Comparison of ENCODE assay signal across 1 cellular context in the genomic region with DNA sequence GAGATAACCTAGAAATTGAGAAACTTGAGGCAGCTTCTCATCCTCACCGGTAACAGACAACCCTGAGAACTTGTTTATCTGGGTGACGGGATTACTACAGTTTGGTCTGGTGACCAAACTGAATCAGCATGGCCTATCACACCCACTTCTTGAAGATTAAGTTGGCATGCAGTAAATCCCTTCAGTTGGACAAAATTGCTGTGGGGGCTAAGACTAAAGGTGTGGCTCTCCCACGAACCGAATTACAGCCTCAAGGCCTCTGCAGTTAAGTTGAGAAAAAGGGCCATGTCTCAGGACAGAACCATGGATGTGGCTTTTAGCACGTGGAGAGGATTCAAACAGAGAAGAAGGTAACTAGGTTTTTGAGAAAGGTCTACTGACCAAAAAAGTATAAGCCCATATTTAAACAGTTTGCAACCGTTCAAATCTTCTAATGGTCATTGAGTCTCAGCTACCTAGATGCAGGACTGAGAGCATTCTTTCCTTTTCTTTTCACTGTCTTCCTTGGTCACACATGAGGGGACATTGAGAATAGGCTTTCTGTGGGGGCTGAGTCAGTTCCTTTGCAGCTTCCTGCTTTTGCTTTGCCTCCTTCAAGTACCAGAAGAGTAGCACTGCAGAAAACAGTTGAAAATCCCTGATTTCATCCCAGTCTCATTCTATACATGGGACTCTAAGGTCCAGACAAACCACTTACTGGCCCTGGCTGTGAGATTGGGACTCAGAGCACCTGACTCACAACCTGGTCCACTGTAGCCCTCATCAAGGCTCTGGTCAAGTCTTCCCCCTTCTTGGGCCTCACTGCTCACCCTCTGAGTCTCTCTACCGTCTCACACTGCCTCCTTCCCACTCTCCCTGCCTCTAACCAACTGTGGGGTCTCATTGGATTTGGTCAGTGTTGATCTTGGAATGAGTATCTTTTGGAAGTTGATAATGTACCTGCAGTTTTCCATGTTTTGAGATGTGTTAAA.
TF ChIP-seq lines count a peak whose summit lies in the region.

No MANE protein-coding gene starts in this region.

TF ChIP-seq in IMR-90, 13 proteins besides CTCF, POLR2A, EP300 and RAD21:
- TF ChIP-seq RCOR1 (IDR thresholded peaks at IDR 0.05; ENCODE audit: insufficient replicate concordance, low read length) (no peak), FOS (IDR thresholded peaks at IDR 0.05; ENCODE audit: low read depth, low read length) (no peak), RFX5 (IDR thresholded peaks at IDR 0.05; ENCODE audit: low read depth, low read length) (no peak), CHD1 (IDR thresholded peaks at IDR 0.05; ENCODE audit: low read depth, low read length) (no peak), BHLHE40 (IDR thresholded peaks at IDR 0.05; ENCODE audit: low read depth, low read length) (no peak), MAZ (IDR thresholded peaks at IDR 0.05; ENCODE audit: borderline replicate concordance, low read depth, low read length) (no peak), NFE2L2 (IDR thresholded peaks at IDR 0.05; ENCODE audit: low read depth, low read length) (no peak), USF2 (IDR thresholded peaks at IDR 0.05; ENCODE audit: low read depth, low read length) (no peak), MAFK (IDR thresholded peaks at IDR 0.05; ENCODE audit: low read depth, low read length) (no peak), CEBPB (IDR thresholded peaks at IDR 0.05; ENCODE audit: low read depth, low read length) (no peak), SMC3 (IDR thresholded peaks at IDR 0.05; ENCODE audit: low read depth, low read length) (no peak)
- TF ChIP-seq, protein P1, sequence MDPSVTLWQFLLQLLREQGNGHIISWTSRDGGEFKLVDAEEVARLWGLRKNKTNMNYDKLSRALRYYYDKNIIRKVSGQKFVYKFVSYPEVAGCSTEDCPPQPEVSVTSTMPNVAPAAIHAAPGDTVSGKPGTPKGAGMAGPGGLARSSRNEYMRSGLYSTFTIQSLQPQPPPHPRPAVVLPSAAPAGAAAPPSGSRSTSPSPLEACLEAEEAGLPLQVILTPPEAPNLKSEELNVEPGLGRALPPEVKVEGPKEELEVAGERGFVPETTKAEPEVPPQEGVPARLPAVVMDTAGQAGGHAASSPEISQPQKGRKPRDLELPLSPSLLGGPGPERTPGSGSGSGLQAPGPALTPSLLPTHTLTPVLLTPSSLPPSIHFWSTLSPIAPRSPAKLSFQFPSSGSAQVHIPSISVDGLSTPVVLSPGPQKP (IDR thresholded peaks at IDR 0.05; ENCODE audit: borderline replicate concordance, low read depth, low read length), result no peak
